33 cellular contexts compared by ENCODE assay signal in the genomic region with DNA sequence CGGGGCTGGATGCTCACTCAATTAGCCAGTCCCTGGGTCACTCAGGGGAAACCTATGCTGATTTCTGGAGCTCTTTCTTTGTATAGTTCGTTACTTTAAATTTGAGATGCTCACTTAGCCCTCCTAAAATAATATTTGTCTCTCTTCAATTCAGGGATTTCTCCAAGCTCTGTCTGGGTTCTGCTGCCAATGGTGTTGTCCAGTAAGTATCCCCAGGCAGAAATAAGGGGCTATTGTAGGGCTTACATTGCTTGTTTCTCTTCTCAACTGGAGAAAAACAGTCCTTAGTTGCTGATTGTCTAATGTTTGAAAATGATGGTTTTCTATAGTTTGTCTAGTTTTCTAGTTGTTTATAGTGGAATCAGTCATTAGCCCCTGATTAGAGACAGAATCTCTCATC. TPM values are rescaled to one million over a fixed set of nuclear protein-coding genes. Genes with fewer than 3 reads are reported as not detected.
"Had no signal": no experiment of that assay in that cellular context is flagged by ENCODE, and none has a peak within 500 bp of the region (broad histone marks: within the 10 kb centered on the region; RNA-seq: fewer than 3 reads in every experiment).

No MANE protein-coding gene starts in this region.

- H3K9me3 ChIP-seq: esophagus squamous epithelium, gastroesophageal sphincter had no signal

- H3K4me1 Mint-ChIP-seq: central memory CD8-positive, alpha-beta T cell had no signal

- DNase-seq: activated B cell treated with CpG ODN at 0.5 μM for 24 hours; activated CD4-positive, alpha-beta T cell treated with anti-CD3 and anti-CD28 coated beads for 48 hours; activated CD4-positive, alpha-beta T cell treated with anti-CD3 and anti-CD28 coated beads, Interleukin-2, amount 50 U/mL, for 1 hour; activated CD4-positive, alpha-beta T cell treated with anti-CD3 and anti-CD28 coated beads, Interleukin-2, amount 50 U/mL, for 48 hours; activated CD8-positive, alpha-beta memory T cell treated with anti-CD3 and anti-CD28 coated beads for 24 hours; activated CD8-positive, alpha-beta T cell treated with anti-CD3 and anti-CD28 coated beads for 36 hours; activated effector memory CD4-positive, alpha-beta T cell treated with Interleukin-2 at 50 U/mL for 16 hours; activated gamma-delta T cell treated with Interleukin-2 at 50 U/mL for 16 hours; activated naive CD4-positive, alpha-beta T cell treated with anti-CD3 and anti-CD28 coated beads, Interleukin-2, amount 50 U/mL, for 16 hours; activated naive CD4-positive, alpha-beta T cell treated with Interleukin-2 at 50 U/mL for 16 hours; activated T-cell treated with anti-CD3 and anti-CD28 coated beads, Interleukin-2, amount 50 U/mL, for 4 hours; amniotic stem cell; brain microvascular endothelial cell; dermis blood vessel endothelial cell; effector CD8-positive, alpha-beta T cell; esophagus squamous epithelium; foreskin melanocyte; T-helper 1 cell; T-helper 17 cell; T1000; WERI-Rb-1 had no signal

- H3K9me3 Mint-ChIP-seq: activated B cell treated with CpG ODN at 0.5 μM for 24 hours; activated CD8-positive, alpha-beta T cell treated with anti-CD3 and anti-CD28 coated beads for 36 hours; activated T-cell treated with anti-CD3 and anti-CD28 coated beads, Interleukin-2, amount 50 U/mL, for 4 hours; activated T-helper 17 cell treated with anti-CD3 and anti-CD28 coated beads, Interleukin-2, amount 50 U/mL, for 72 hours; central memory CD8-positive, alpha-beta T cell had no signal

- H3K4me3 ChIP-seq: coronary artery, esophagus squamous epithelium, gastroesophageal sphincter had no signal

- H3K4me3 Mint-ChIP-seq: activated B cell treated with CpG ODN at 0.5 μM for 24 hours; activated CD8-positive, alpha-beta T cell treated with anti-CD3 and anti-CD28 coated beads for 36 hours; activated naive CD8-positive, alpha-beta T cell; activated T-cell treated with anti-CD3 and anti-CD28 coated beads, Interleukin-2, amount 50 U/mL, for 4 hours; activated T-helper 17 cell treated with anti-CD3 and anti-CD28 coated beads, Interleukin-2, amount 50 U/mL, for 72 hours; central memory CD8-positive, alpha-beta T cell; T-helper 17 cell; T-helper 2 cell treated with Interferon-gamma antibody and Interleukin-4, amounts not matched to agents 5 μg/mL and 100 μg/mL, for 36 hours had no signal

- H3K36me3 Mint-ChIP-seq: activated naive CD8-positive, alpha-beta T cell had no signal

- ATAC-seq: activated CD4-positive, CD25-positive, alpha-beta regulatory T cell treated with anti-CD3 and anti-CD28 coated beads, Interleukin-2, amount 50 U/mL, for 24 hours; activated CD8-positive, alpha-beta T cell treated with anti-CD3 and anti-CD28 coated beads for 36 hours; activated T-cell treated with anti-CD3 and anti-CD28 coated beads, Interleukin-2, amount 50 U/mL, for 4 hours; activated T-helper 17 cell treated with anti-CD3 and anti-CD28 coated beads, Interleukin-2, amount 50 U/mL, for 72 hours; gastroesophageal sphincter; T-helper 17 cell had no signal

- H3K27ac ChIP-seq: brain microvascular endothelial cell, coronary artery, epithelial cell of prostate, esophagus squamous epithelium, gastroesophageal sphincter, WERI-Rb-1 had no signal

- H3K36me3 ChIP-seq: brain microvascular endothelial cell, esophagus squamous epithelium, gastroesophageal sphincter, WERI-Rb-1 had no signal

- H3K27ac Mint-ChIP-seq: activated B cell treated with CpG ODN at 0.5 μM for 24 hours; activated CD8-positive, alpha-beta T cell treated with anti-CD3 and anti-CD28 coated beads for 36 hours; activated naive CD8-positive, alpha-beta T cell; activated T-helper 17 cell treated with anti-CD3 and anti-CD28 coated beads, Interleukin-2, amount 50 U/mL, for 72 hours; T-helper 17 cell; T-helper 2 cell treated with Interferon-gamma antibody and Interleukin-4, amounts not matched to agents 5 μg/mL and 100 μg/mL, for 36 hours had no signal

- H3K27me3 ChIP-seq: brain microvascular endothelial cell, gastroesophageal sphincter had no signal

RNA-seq across cellular contexts. Expression of a gene that starts 5.0 kb away (rescaled TPM):
- total RNA-seq: activated B cell treated with CpG ODN at 0.5 μM for 24 hours; activated CD8-positive, alpha-beta T cell treated with anti-CD3 and anti-CD28 coated beads for 36 hours; activated T-cell treated with anti-CD3 and anti-CD28 coated beads, Interleukin-2, amount 50 U/mL, for 4 hours; activated T-helper 17 cell treated with anti-CD3 and anti-CD28 coated beads, Interleukin-2, amount 50 U/mL, for 72 hours; cardiac septum; endothelial cell of umbilical vein; esophagus squamous epithelium; fibroblast of lung; fibroblast of villous mesenchyme; T-helper 17 cell had no signal
- polyA plus RNA-seq: endothelial cell of umbilical vein had no signal
